Comparison of ENCODE assay signal across 1 cellular context in the genomic region with DNA sequence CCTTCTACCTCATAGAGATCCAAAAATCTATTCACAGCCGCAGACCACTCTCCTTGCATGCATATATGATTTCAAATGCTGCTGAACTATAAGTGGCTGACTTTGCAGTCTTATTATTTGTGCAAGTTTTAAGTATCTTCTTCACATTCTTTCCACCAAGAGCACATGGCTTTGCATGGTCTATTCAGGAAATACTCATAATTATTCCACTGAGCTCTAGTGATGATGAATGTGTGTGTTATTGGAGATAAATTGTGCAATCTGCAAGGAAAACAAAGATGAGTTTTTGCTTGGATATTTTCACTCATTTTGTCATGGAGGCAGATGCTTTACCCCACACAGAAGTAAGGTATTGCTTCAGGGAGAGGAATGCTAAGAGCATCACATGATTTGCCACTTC.
TF ChIP-seq lines count a peak whose summit lies in the region.

No MANE protein-coding gene starts in this region.

TF ChIP-seq in SK-N-SH, 30 proteins besides CTCF, POLR2A, EP300 and RAD21 (continued from another document):
- TF ChIP-seq, protein P1, sequence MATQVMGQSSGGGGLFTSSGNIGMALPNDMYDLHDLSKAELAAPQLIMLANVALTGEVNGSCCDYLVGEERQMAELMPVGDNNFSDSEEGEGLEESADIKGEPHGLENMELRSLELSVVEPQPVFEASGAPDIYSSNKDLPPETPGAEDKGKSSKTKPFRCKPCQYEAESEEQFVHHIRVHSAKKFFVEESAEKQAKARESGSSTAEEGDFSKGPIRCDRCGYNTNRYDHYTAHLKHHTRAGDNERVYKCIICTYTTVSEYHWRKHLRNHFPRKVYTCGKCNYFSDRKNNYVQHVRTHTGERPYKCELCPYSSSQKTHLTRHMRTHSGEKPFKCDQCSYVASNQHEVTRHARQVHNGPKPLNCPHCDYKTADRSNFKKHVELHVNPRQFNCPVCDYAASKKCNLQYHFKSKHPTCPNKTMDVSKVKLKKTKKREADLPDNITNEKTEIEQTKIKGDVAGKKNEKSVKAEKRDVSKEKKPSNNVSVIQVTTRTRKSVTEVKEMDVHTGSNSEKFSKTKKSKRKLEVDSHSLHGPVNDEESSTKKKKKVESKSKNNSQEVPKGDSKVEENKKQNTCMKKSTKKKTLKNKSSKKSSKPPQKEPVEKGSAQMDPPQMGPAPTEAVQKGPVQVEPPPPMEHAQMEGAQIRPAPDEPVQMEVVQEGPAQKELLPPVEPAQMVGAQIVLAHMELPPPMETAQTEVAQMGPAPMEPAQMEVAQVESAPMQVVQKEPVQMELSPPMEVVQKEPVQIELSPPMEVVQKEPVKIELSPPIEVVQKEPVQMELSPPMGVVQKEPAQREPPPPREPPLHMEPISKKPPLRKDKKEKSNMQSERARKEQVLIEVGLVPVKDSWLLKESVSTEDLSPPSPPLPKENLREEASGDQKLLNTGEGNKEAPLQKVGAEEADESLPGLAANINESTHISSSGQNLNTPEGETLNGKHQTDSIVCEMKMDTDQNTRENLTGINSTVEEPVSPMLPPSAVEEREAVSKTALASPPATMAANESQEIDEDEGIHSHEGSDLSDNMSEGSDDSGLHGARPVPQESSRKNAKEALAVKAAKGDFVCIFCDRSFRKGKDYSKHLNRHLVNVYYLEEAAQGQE (IDR thresholded peaks at IDR 0.05; ENCODE audit: low read depth, low read length): no peak
- no peak for TF ChIP-seq FOXM1 (IDR thresholded peaks at IDR 0.05; ENCODE audit: low read depth)
- TF ChIP-seq MXI1 (IDR thresholded peaks at IDR 0.05; ENCODE audit: low read depth, low read length): no peak
- TF ChIP-seq, protein P2, sequence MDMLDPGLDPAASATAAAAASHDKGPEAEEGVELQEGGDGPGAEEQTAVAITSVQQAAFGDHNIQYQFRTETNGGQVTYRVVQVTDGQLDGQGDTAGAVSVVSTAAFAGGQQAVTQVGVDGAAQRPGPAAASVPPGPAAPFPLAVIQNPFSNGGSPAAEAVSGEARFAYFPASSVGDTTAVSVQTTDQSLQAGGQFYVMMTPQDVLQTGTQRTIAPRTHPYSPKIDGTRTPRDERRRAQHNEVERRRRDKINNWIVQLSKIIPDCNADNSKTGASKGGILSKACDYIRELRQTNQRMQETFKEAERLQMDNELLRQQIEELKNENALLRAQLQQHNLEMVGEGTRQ (IDR thresholded peaks at IDR 0.05; ENCODE audit: borderline replicate concordance, low read depth, low read length): no peak
- TF ChIP-seq FOSL2 (IDR thresholded peaks at IDR 0.05; ENCODE audit: borderline replicate concordance, low read depth): no peak
- no peak for TF ChIP-seq TEAD4 (IDR thresholded peaks at IDR 0.05; ENCODE audit: borderline replicate concordance, insufficient read depth)
- TF ChIP-seq ELF1 (IDR thresholded peaks at IDR 0.05): no peak
- no peak for TF ChIP-seq RFX5 (IDR thresholded peaks at IDR 0.05; ENCODE audit: low read length)
- no peak for TF ChIP-seq SMC3 (IDR thresholded peaks at IDR 0.05; ENCODE audit: low read depth, low read length)
- TF ChIP-seq, protein P3, sequence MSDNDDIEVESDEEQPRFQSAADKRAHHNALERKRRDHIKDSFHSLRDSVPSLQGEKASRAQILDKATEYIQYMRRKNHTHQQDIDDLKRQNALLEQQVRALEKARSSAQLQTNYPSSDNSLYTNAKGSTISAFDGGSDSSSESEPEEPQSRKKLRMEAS (IDR thresholded peaks at IDR 0.05; ENCODE audit: low read depth): no peak
- TF ChIP-seq NRF1 (IDR thresholded peaks at IDR 0.05; ENCODE audit: low read depth, low read length): no peak
- TF ChIP-seq SIN3A (IDR thresholded peaks at IDR 0.05; ENCODE audit: borderline replicate concordance, low read depth, low read length): no peak
